Comparison of ENCODE assay signal across 8 cellular contexts in the genomic region with DNA sequence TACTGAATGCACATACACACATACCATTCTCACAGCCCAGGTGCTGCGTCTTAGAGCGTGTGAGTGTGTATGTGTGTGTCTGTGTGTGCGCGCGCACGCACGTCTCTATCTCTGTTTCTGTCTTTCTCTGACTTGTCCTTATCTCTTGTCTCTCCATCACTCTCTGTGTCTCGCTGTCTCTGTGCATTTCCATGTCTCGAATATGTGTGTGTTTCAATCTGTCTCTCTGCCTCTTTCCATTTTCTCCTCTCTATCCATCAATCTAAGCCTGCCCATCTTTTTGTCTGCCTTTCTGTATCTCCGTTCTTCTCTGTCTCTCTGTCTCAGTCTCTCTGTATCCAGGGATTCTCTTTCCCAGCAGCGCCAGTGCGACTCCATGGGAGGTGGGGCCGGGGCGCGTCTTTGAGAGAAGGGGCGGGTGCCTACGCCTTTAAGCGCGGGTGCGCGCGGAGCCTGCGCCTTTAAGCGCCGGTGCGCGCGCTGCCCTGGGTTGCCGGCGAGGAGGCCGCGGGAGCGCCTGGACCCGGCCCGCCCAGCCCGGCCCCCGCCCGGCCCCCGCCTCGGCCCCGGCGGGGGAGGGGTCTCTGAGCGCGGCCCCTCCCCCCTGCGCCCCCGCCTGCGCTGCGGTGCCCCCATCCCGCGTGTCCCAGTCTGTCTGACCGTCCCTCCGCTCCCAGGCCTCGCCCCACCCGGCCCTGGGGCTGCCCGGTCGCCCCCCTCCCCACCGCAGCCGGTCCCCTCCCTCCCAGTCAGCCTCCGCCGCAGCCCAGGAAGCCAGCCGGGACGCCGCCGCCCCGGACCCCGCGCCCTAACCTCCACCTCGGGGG. TPM values are rescaled to one million over a fixed set of nuclear protein-coding genes. Genes with fewer than 3 reads are reported as not detected.
A peak's percentile ranks its signal among the peaks of the same experiment; 100 is the strongest.
DNase-seq lines count a peak whose midpoint lies in the region; ATAC-seq and TF ChIP-seq lines count a peak whose summit lies in the region.

A gene with protein sequence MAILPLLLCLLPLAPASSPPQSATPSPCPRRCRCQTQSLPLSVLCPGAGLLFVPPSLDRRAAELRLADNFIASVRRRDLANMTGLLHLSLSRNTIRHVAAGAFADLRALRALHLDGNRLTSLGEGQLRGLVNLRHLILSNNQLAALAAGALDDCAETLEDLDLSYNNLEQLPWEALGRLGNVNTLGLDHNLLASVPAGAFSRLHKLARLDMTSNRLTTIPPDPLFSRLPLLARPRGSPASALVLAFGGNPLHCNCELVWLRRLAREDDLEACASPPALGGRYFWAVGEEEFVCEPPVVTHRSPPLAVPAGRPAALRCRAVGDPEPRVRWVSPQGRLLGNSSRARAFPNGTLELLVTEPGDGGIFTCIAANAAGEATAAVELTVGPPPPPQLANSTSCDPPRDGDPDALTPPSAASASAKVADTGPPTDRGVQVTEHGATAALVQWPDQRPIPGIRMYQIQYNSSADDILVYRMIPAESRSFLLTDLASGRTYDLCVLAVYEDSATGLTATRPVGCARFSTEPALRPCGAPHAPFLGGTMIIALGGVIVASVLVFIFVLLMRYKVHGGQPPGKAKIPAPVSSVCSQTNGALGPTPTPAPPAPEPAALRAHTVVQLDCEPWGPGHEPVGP (plus strand): TSS at position 464 of the 827 bp plus-strand sequence. CDS start 3,052 bp downstream, outside the sequence.

- TF ChIP-seq POLR2A in HCT116 (IDR thresholded peaks at IDR 0.05; ENCODE audit: borderline replicate concordance, extremely low read depth, insufficient read depth, insufficient read length), result no peak

- H3K27me3 ChIP-seq in HCT116 (ENCODE audit: insufficient read depth, low read length) (no peaks in the 10 kb centered on the region), mononuclear cell (ENCODE audit: insufficient read depth, low read length) (peaks cover 9% of the 10 kb centered on the region)

- RAD21 ChIA-PET in HCT116 (lab: Charles Lee; ENCODE audit: low non-redundant PET in 1 of 2, low total read pairs in 2 of 2, uncharacterized antibody in 2 of 2, unreplicated experiment in 2 of 2), result no interaction called here

- H2AFZ ChIP-seq in HCT116 (ENCODE audit: low read depth, low read length, poor library complexity, severe bottlenecking), result peak within 1 kb of the TSS; percentile 96

- ATAC-seq in HCT116 (peak; percentile 68), GM18861 (IDR thresholded peaks at IDR 0.05; ENCODE audit: unreplicated experiment) (no peak)

- no peaks in the 10 kb centered on the region; a peak in 1 of 4 replicates for H3K36me3 ChIP-seq in HCT116 (ENCODE audit: control insufficient read depth in 1 of 2, insufficient read depth in 2 of 2, low read length in 2 of 2)

- DNase-seq in ACHN (peak; percentile 63), HCT116 (ENCODE audit: low read depth, low spot score) (peak; percentile 57), NCI-H82 treated with DMSO at 0.1 percent for 48 hours (lab: John Stamatoyannopoulos, UW; ENCODE audit: unreplicated experiment) (peak; percentile 70), activated T-cell treated with anti-CD3 and anti-CD28 coated beads for 48 hours (ENCODE audit: low read depth) (peak; percentile 66), epithelial cell of proximal tubule (ENCODE audit: low read depth) (no peak)
- peak; percentile 77 for DNase-seq in stimulated activated CD8-positive, alpha-beta memory T cell treated with anti-CD3 and anti-CD28 coated beads, Interleukin-4, amount 100 ng/mL, for 48 hours

- H3K9me3 ChIP-seq in HCT116 (ENCODE audit: control insufficient read depth in 1 of 2, insufficient read depth in 1 of 2, low read depth in 1 of 2, low read length in 2 of 2), result no peaks in the 10 kb centered on the region
- no peaks in the 10 kb centered on the region for H3K9me3 ChIP-seq in mononuclear cell (ENCODE audit: low read depth, low read length)

- POLR2A ChIA-PET in HCT116 (lab: Charles Lee), result no interaction called here

- CTCF ChIA-PET in HCT116 (lab: Charles Lee), result no interaction called here

- H3K79me2 ChIP-seq in HCT116 (ENCODE audit: insufficient read depth, low read length), result peaks cover 20% of the 10 kb centered on the region

- BruUV-seq in HCT116 (replicated peaks; lab: Mats Ljungman, UMichigan), result no TSS peak

- in situ Hi-C loops in ACHN (cut with HindIII; ENCODE audit: low pct_ligation_motif_present, low pct_unique_long_range_greater_than_20kb, low sequenced_read_pairs), result no loop called here

- H3K4me1 ChIP-seq in HCT116 (ENCODE audit: control insufficient read depth in 1 of 2, insufficient read depth in 2 of 2, low read length in 2 of 2), result peaks cover 17 to 28% of the 10 kb centered on the region in 2 experiments; a peak in 3 of 4 replicates
- peaks cover 20% of the 10 kb centered on the region for H3K4me1 ChIP-seq in mononuclear cell (ENCODE audit: insufficient read depth, low read length)

- no peaks in the 10 kb centered on the region for H3K9me2 ChIP-seq in HCT116 (ENCODE audit: insufficient read depth)

- H3K4me2 ChIP-seq in HCT116 (ENCODE audit: low read length), result peak within 1 kb of the TSS; percentile 97

- TF ChIP-seq RAD21 in HCT116 (IDR thresholded peaks at IDR 0.05; ENCODE audit: low read depth), result no peak

- intact Hi-C loops in HCT116 (cut with micrococcal nuclease), result loop anchor here (10.0 kb wide), 1 partner anchor 391 kb away; a partner anchor contains a TSS

- peak within 1 kb of the TSS; percentile 76 to 84 for H3K4me3 ChIP-seq in HCT116 (replicated peaks in 1 of 2; ENCODE audit: low read depth in 1 of 2, low read length in 2 of 2)
- H3K4me3 ChIP-seq in epithelial cell of proximal tubule (ENCODE audit: low read depth, low read length), result peak within 1 kb of the TSS; percentile 90
- peak within 1 kb of the TSS; percentile 26 for H3K4me3 ChIP-seq in mononuclear cell (ENCODE audit: low read length)

- H3K27ac ChIP-seq in HCT116 (ENCODE audit: low read depth, low read length), result peak within 1 kb of the TSS; percentile 30; the same call in 1 of the 2 replicates

- peak within 1 kb of the TSS; percentile 82 for H3K9ac ChIP-seq in HCT116 (ENCODE audit: low read length)

- TF ChIP-seq CTCF in HCT116 (IDR thresholded peaks at IDR 0.05 in 2 of 3, conservative IDR thresholded peaks at IDR 0.05 in 1 of 3; ENCODE audit: borderline replicate concordance in 1 of 3, insufficient read depth in 1 of 3, low read depth in 2 of 3, low read length in 2 of 3) (no peak), epithelial cell of proximal tubule (conservative IDR thresholded peaks at IDR 0.05; ENCODE audit: low read depth, low read length) (no peak)

- no peaks in the 10 kb centered on the region for H4K20me1 ChIP-seq in HCT116 (ENCODE audit: insufficient read depth)

TF ChIP-seq in HCT116, 20 proteins besides CTCF, POLR2A, EP300 and RAD21 (continues in another document):
- TF ChIP-seq YY1 (IDR thresholded peaks at IDR 0.05; ENCODE audit: extremely low read depth, insufficient replicate concordance, low read depth, low read length), result peak; percentile 13
- no peak for TF ChIP-seq JUND (IDR thresholded peaks at IDR 0.05)
- TF ChIP-seq, protein P1, sequence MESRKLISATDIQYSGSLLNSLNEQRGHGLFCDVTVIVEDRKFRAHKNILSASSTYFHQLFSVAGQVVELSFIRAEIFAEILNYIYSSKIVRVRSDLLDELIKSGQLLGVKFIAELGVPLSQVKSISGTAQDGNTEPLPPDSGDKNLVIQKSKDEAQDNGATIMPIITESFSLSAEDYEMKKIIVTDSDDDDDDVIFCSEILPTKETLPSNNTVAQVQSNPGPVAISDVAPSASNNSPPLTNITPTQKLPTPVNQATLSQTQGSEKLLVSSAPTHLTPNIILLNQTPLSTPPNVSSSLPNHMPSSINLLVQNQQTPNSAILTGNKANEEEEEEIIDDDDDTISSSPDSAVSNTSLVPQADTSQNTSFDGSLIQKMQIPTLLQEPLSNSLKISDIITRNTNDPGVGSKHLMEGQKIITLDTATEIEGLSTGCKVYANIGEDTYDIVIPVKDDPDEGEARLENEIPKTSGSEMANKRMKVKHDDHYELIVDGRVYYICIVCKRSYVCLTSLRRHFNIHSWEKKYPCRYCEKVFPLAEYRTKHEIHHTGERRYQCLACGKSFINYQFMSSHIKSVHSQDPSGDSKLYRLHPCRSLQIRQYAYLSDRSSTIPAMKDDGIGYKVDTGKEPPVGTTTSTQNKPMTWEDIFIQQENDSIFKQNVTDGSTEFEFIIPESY (IDR thresholded peaks at IDR 0.05; ENCODE audit: extremely low read depth, insufficient replicate concordance, low read length), result no peak
- TF ChIP-seq, protein P2, sequence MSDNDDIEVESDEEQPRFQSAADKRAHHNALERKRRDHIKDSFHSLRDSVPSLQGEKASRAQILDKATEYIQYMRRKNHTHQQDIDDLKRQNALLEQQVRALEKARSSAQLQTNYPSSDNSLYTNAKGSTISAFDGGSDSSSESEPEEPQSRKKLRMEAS (IDR thresholded peaks at IDR 0.05), result peak; percentile 82
- TF ChIP-seq SIN3A (IDR thresholded peaks at IDR 0.05; ENCODE audit: low read depth), result no peak
- TF ChIP-seq FOSL1 (IDR thresholded peaks at IDR 0.05; ENCODE audit: low read depth), result no peak
- no peak for TF ChIP-seq EGR1 (IDR thresholded peaks at IDR 0.05; ENCODE audit: low read depth)
- no peak for TF ChIP-seq CBX3 (IDR thresholded peaks at IDR 0.05; ENCODE audit: low read depth)
- no peak for TF ChIP-seq CEBPB (IDR thresholded peaks at IDR 0.05; ENCODE audit: low read depth)
- no peak for TF ChIP-seq EZH2 (IDR thresholded peaks at IDR 0.05)
- TF ChIP-seq ZNF274 (IDR thresholded peaks at IDR 0.05; ENCODE audit: low read depth, low read length), result no peak
- TF ChIP-seq, protein P3, sequence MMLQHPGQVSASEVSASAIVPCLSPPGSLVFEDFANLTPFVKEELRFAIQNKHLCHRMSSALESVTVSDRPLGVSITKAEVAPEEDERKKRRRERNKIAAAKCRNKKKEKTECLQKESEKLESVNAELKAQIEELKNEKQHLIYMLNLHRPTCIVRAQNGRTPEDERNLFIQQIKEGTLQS (IDR thresholded peaks at IDR 0.05), result no peak
- TF ChIP-seq EZH2phosphoT487 (IDR thresholded peaks at IDR 0.05; ENCODE audit: borderline replicate concordance), result no peak
- 0 out of 2 replicates have a peak, but pooled peaks have one; percentile 14 for TF ChIP-seq SP1 (IDR thresholded peaks at IDR 0.05; ENCODE audit: low read depth)
- peak; percentile 61; the same call in 1 of the 2 replicates for TF ChIP-seq ZFX (IDR thresholded peaks at IDR 0.05)
- no peak for TF ChIP-seq SRF (IDR thresholded peaks at IDR 0.05; ENCODE audit: low read depth)
- TF ChIP-seq TCF7L2 (IDR thresholded peaks at IDR 0.05; ENCODE audit: borderline replicate concordance, extremely low read depth, insufficient read depth, insufficient read length), result no peak
- no peak for TF ChIP-seq ELF1 (IDR thresholded peaks at IDR 0.05; ENCODE audit: borderline replicate concordance, low read depth)

RNA-seq across cellular contexts. Expression of the gene that starts here (rescaled TPM):
- total RNA-seq in HCT116 (2021; ENCODE audit: unreplicated experiment), result 18.8 TPM
- 15.1 and 15.3 TPM in 2 replicates for polyA plus RNA-seq in HCT116 (2012)
- 6.2 and 12.7 TPM in 2 replicates for total RNA-seq in epithelial cell of proximal tubule
- total RNA-seq in mononuclear cell, result 1.3 TPM

Comparison
In these comparisons a context has a peak if more than half of its experiments do, and no peak if none do; other contexts are left out.
1. H3K4me3 ChIP-seq: peak in every context shown above with its lines; median percentile 90 in epithelial cell of proximal tubule; 80 in HCT116; 26 in mononuclear cell.